ENCODE assay signal across 1 cellular context in the genomic region with DNA sequence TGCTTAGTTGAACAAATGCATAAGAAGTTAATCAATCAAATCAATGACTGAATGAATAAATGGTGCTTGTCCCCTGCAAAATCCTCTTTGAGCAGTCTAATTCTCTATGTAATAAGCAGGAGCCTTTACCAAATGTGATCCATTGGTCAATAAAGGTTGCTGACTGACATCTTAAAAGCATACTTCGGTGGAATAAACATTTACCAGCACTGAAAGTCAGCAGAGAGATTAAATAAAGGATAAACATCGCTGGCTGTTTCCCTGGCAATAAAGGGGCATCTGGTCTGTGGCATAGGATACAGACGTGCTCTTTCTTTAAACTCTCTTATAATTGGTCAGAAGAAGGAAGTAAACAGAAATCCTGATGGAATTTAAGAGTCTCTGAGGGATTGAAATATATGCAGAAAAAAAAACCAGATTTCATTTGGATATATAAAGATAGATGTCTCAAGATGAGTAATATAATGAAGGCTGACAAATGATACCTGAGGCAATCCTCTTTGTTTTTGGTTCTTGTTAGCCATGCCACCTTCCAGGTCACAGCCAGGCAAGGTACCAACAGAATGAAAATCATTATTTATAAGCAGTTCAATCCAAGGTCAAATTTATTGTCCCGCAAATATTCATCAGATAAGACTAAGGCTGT.
TF ChIP-seq lines count a peak whose summit lies in the region.

No MANE protein-coding gene starts in this region.

TF ChIP-seq in SK-N-SH treated with all-trans-retinoic acid at 6 μM for 48 hours, 23 proteins besides CTCF, POLR2A, EP300 and RAD21 (continued from another document):
- TF ChIP-seq CREB5 (CRISPR knock-in tag; IDR thresholded peaks at IDR 0.05; ENCODE audit: low read depth) (0 out of 2 replicates have a peak, but pooled peaks have one; percentile 9), SNAI2 (CRISPR knock-in tag; IDR thresholded peaks at IDR 0.05) (peak; percentile 67), RARB (CRISPR knock-in tag; IDR thresholded peaks at IDR 0.05) (no peak), GLIS3 (CRISPR knock-in tag; IDR thresholded peaks at IDR 0.05) (no peak), ZNF8 (CRISPR knock-in tag; IDR thresholded peaks at IDR 0.05) (peak; percentile 13; the same call in 1 of the 2 replicates), ESRRG (CRISPR knock-in tag; IDR thresholded peaks at IDR 0.05) (peak; percentile 90), TOX (CRISPR knock-in tag; IDR thresholded peaks at IDR 0.05; ENCODE audit: borderline replicate concordance) (peak; percentile 78; the same call in 1 of the 2 replicates), ZFP3 (CRISPR knock-in tag; IDR thresholded peaks at IDR 0.05) (no peak), ZFP30 (CRISPR knock-in tag; IDR thresholded peaks at IDR 0.05) (no peak)
- TF ChIP-seq, protein P1, sequence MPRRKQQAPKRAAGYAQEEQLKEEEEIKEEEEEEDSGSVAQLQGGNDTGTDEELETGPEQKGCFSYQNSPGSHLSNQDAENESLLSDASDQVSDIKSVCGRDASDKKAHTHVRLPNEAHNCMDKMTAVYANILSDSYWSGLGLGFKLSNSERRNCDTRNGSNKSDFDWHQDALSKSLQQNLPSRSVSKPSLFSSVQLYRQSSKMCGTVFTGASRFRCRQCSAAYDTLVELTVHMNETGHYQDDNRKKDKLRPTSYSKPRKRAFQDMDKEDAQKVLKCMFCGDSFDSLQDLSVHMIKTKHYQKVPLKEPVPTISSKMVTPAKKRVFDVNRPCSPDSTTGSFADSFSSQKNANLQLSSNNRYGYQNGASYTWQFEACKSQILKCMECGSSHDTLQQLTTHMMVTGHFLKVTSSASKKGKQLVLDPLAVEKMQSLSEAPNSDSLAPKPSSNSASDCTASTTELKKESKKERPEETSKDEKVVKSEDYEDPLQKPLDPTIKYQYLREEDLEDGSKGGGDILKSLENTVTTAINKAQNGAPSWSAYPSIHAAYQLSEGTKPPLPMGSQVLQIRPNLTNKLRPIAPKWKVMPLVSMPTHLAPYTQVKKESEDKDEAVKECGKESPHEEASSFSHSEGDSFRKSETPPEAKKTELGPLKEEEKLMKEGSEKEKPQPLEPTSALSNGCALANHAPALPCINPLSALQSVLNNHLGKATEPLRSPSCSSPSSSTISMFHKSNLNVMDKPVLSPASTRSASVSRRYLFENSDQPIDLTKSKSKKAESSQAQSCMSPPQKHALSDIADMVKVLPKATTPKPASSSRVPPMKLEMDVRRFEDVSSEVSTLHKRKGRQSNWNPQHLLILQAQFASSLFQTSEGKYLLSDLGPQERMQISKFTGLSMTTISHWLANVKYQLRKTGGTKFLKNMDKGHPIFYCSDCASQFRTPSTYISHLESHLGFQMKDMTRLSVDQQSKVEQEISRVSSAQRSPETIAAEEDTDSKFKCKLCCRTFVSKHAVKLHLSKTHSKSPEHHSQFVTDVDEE (CRISPR knock-in tag; IDR thresholded peaks at IDR 0.05): peak; percentile 85; the same call in 1 of the 2 replicates
